ENCODE assay signal across 8 cellular contexts in the genomic region with DNA sequence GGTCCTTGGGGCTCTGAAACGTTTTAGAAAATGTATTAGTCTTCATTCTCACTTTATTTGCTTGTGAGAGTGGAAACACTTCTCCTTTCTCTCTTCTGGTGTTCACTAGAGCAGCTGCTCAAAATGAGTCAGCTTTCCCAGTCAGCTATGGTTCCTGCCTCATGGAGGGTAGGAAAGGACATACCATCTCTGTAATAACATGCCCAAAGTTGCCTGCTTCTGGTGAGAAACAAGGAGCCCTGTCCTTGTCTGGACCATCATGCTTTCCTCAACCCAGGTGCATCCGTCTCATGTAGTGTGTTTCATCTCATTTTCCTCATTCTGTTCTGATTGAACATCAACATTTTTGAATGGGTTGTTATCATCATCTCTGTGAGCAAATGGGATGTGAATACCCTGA.
DNase-seq lines count a peak whose midpoint lies in the region; ATAC-seq and TF ChIP-seq lines count a peak whose summit lies in the region.

No MANE protein-coding gene starts in this region.

- DNase-seq in AG20443 (ENCODE audit: low spot score) (peak; percentile 44), cardiac fibroblast (ENCODE audit: low read depth in 2 of 2) (peak; percentile 21 to 71), tibial artery (no peak), WERI-Rb-1 (no peak)
- DNase-seq in activated CD4-positive, alpha-beta T cell treated with anti-CD3 and anti-CD28 coated beads, Interleukin-2, amount 50 U/mL, for 4 hours: no peak
- DNase-seq in central memory CD4-positive, alpha-beta T cell: no peak

- TF ChIP-seq CTCF in cardiac fibroblast (IDR thresholded peaks at IDR 0.05; ENCODE audit: low read depth, low read length) (no peak), tibial artery (IDR thresholded peaks at IDR 0.05) (no peak), WERI-Rb-1 (IDR thresholded peaks at IDR 0.05; ENCODE audit: low read depth, low read length) (no peak)

- intact Hi-C loops in tibial artery (cut with DNase I; ENCODE audit: low total_unique reads): no loop called here

- no peaks in the 10 kb centered on the region for H3K4me1 ChIP-seq in tibial artery

- H3K9me3 ChIP-seq in tibial artery (no peaks in the 10 kb centered on the region), WERI-Rb-1 (ENCODE audit: severe bottlenecking) (no peaks in the 10 kb centered on the region)

- H3K4me3 ChIP-seq in cardiac fibroblast (replicated peaks in 1 of 2; ENCODE audit: low read depth in 2 of 2, low read length in 2 of 2): no peak overlapping the region
- no peak overlapping the region for H3K4me3 ChIP-seq in tibial artery
- no peak overlapping the region for H3K4me3 ChIP-seq in WERI-Rb-1 (ENCODE audit: low read depth, low read length)

- H3K27me3 ChIP-seq in tibial artery (no peaks in the 10 kb centered on the region), WERI-Rb-1 (ENCODE audit: insufficient read depth, low read depth, severe bottlenecking) (peaks cover 26% of the 10 kb centered on the region)

- H3K36me3 ChIP-seq in tibial artery: no peaks in the 10 kb centered on the region
- H3K36me3 ChIP-seq in WERI-Rb-1: no peaks in the 10 kb centered on the region

- H3K27ac ChIP-seq in tibial artery (no peak overlapping the region), WERI-Rb-1 (no peak overlapping the region)

- ATAC-seq in GM19467 (IDR thresholded peaks at IDR 0.05; ENCODE audit: unreplicated experiment): peak; percentile 67
- peak; percentile 57 for ATAC-seq in HG03442 (IDR thresholded peaks at IDR 0.05; ENCODE audit: unreplicated experiment)

Comparison
In these comparisons a context has a peak if more than half of its experiments do, and no peak if none do; other contexts are left out.
1. DNase-seq: peak in AG20443 (single experiment) and cardiac fibroblast (2 of 2); none in tibial artery (0 of 2), activated CD4-positive, alpha-beta T cell treated with anti-CD3 and anti-CD28 coated beads, Interleukin-2, amount 50 U/mL, for 4 hours (0 of 2), central memory CD4-positive, alpha-beta T cell (single experiment) and WERI-Rb-1 (single experiment).